In genomic region chr14:100549834-100550625, GRCh38 we compare ENCODE assay signal across 14 cellular contexts. TPM values are rescaled to one million over a fixed set of nuclear protein-coding genes. Genes with fewer than 3 reads are reported as not detected.
DNase-seq lines count a peak whose midpoint lies in the region; ATAC-seq and TF ChIP-seq lines count a peak whose summit lies in the region.
"Had no signal": no experiment of that assay in that cellular context is flagged by ENCODE, and none has a peak within 500 bp of the region (broad histone marks: within the 10 kb centered on the region; RNA-seq: fewer than 3 reads in every experiment).

No MANE protein-coding gene starts in this region.

- DNase-seq in Panc1 (ENCODE audit: low read depth, low spot score) = no peak
- DNase-seq in central memory CD8-positive, alpha-beta T cell (ENCODE audit: low spot score in 2 of 2) = no peak
- no peak for DNase-seq in sciatic nerve (ENCODE audit: low spot score)
- no peak for DNase-seq in psoas muscle
- no peak for DNase-seq in iPS-NIHi7 (ENCODE audit: extremely low spot score)
- DNase-seq: Caco-2; CD4-positive, alpha-beta T cell; GOT3; H7 had no signal

- peaks cover 7% of the 10 kb centered on the region for H3K27me3 Mint-ChIP-seq in central memory CD8-positive, alpha-beta T cell
- H3K27me3 Mint-ChIP-seq: CD4-positive, alpha-beta T cell had no signal

- no TSS peak for BruUV-seq in Panc1 (replicated peaks; lab: Mats Ljungman, UMichigan)

- TF ChIP-seq CTCF in Panc1 (IDR thresholded peaks at IDR 0.05) = no peak
- TF ChIP-seq CTCF in psoas muscle (IDR thresholded peaks at IDR 0.05) = no peak

- peaks cover 0 to 70% (median 0%) of the 10 kb centered on the region in 11 experiments; a peak in 7 of 22 replicates for H3K27me3 ChIP-seq in BLaER1 treated with 17β-estradiol and CSF1 and Interleukin-3, amounts not matched to agents 10 nM and 100 nM
- H3K27me3 ChIP-seq in Panc1 (ENCODE audit: control insufficient read depth, insufficient read depth, low read length) (no peaks in the 10 kb centered on the region), psoas muscle (ENCODE audit: insufficient read depth in 3 of 3, low read length in 2 of 3) (peaks cover 0 to 1% (median 0%) of the 10 kb centered on the region in 3 donors)

- peak overlapping the region in 1 of 11 experiments; percentile 37; a peak in 1 of 22 replicates for H3K9ac ChIP-seq in BLaER1 treated with 17β-estradiol and CSF1 and Interleukin-3, amounts not matched to agents 10 nM and 100 nM

- POLR2A ChIA-PET in Panc1 (lab: Charles Lee) = interaction anchor here (0.5 kb wide), 1 partner anchor 149 kb away, joined by 7 read pairs; no protein-coding TSS in a partner anchor

- intact Hi-C loops in Panc1 (cut with micrococcal nuclease; ENCODE audit: unreplicated experiment) (loop anchor here (10.0 kb wide), 1 partner anchor 165 kb away; no protein-coding TSS in a partner anchor), sciatic nerve (cut with DNase I) (no loop called here), psoas muscle (cut with DNase I) (no loop called here)

- H3K9me3 ChIP-seq in BLaER1 treated with 17β-estradiol and CSF1 and Interleukin-3, amounts not matched to agents 10 nM and 100 nM (replicated peaks in 1 of 11) = no peaks in the 10 kb centered on the region
- no peaks in the 10 kb centered on the region for H3K9me3 ChIP-seq in Panc1 (ENCODE audit: control insufficient read depth, insufficient read depth, low read depth, low read length)
- H3K9me3 ChIP-seq in psoas muscle = no peaks in the 10 kb centered on the region
- H3K9me3 ChIP-seq: Caco-2 had no signal

- peaks cover 0 to 36% (median 0%) of the 10 kb centered on the region in 11 experiments; a peak in 6 of 22 replicates for H4K20me1 ChIP-seq in BLaER1 treated with 17β-estradiol and CSF1 and Interleukin-3, amounts not matched to agents 10 nM and 100 nM

- CTCF ChIA-PET in Panc1 (lab: Charles Lee) = no interaction called here

- H3K4me3 Mint-ChIP-seq in central memory CD8-positive, alpha-beta T cell = peak overlapping the region; percentile 47
- H3K4me3 Mint-ChIP-seq: B cell; CD4-positive, alpha-beta T cell had no signal

- H3K4me1 ChIP-seq in BLaER1 treated with 17β-estradiol and CSF1 and Interleukin-3, amounts not matched to agents 10 nM and 100 nM = peaks cover 61 to 97% (median 95%) of the 10 kb centered on the region in 10 experiments
- H3K4me1 ChIP-seq in Panc1 (ENCODE audit: control insufficient read depth, insufficient read depth, low read length) (peaks cover 58% of the 10 kb centered on the region), psoas muscle (peaks cover 3% of the 10 kb centered on the region)

- H3K27ac ChIP-seq in BLaER1 treated with 17β-estradiol and CSF1 and Interleukin-3, amounts not matched to agents 10 nM and 100 nM = no peak overlapping the region
- H3K27ac ChIP-seq in Panc1 (ENCODE audit: low read length) = peak overlapping the region; percentile 44; the same call in 1 of the 2 replicates
- H3K27ac ChIP-seq in psoas muscle = no peak overlapping the region
- H3K27ac ChIP-seq: C4-2B had no signal

- ATAC-seq in Panc1 = peak; percentile 5; the same call in 1 of the 2 replicates
- no peak for ATAC-seq in central memory CD8-positive, alpha-beta T cell (replicated peaks; ENCODE audit: extremely low read depth, poor library complexity, severe bottlenecking)
- peak; percentile 16 for ATAC-seq in sciatic nerve
- ATAC-seq in HG03521 (IDR thresholded peaks at IDR 0.05; ENCODE audit: unreplicated experiment) = no peak
- no peak for ATAC-seq in psoas muscle
- ATAC-seq: HCT116 had no signal

- H3K36me3 Mint-ChIP-seq in central memory CD8-positive, alpha-beta T cell (ENCODE audit: insufficient read depth) = peaks cover 13% of the 10 kb centered on the region

- H3K36me3 ChIP-seq in BLaER1 treated with 17β-estradiol and CSF1 and Interleukin-3, amounts not matched to agents 10 nM and 100 nM = no peaks in the 10 kb centered on the region
- H3K36me3 ChIP-seq in Panc1 (ENCODE audit: control insufficient read depth, insufficient read depth, low read length) = no peaks in the 10 kb centered on the region
- no peaks in the 10 kb centered on the region for H3K36me3 ChIP-seq in psoas muscle (ENCODE audit: insufficient read depth in 1 of 2, low read depth in 1 of 2)

- 66 to 70% (median 68%) methylated on average over 25 to 29 of the region's 29 CpGs for WGBS in psoas muscle, 3 donors

- H3K4me2 ChIP-seq in BLaER1 treated with 17β-estradiol and CSF1 and Interleukin-3, amounts not matched to agents 10 nM and 100 nM = peak overlapping the region; percentile 7 to 93 (median 89); a peak in 19 of 22 replicates

- H3K27ac Mint-ChIP-seq in central memory CD8-positive, alpha-beta T cell (ENCODE audit: low read depth) = no peak overlapping the region
- H3K27ac Mint-ChIP-seq: B cell had no signal

- peaks cover 29% of the 10 kb centered on the region for H3K4me1 Mint-ChIP-seq in central memory CD8-positive, alpha-beta T cell

- in situ Hi-C loops in Panc1 (cut with HindIII; ENCODE audit: low pct_unique_long_range_greater_than_20kb, low sequenced_read_pairs) = no loop called here

- H3K4me3 ChIP-seq in BLaER1 treated with 17β-estradiol and CSF1 and Interleukin-3, amounts not matched to agents 10 nM and 100 nM = no peak overlapping the region
- H3K4me3 ChIP-seq in Panc1 (ENCODE audit: low read depth in 2 of 2, low read length in 2 of 2) (no peak overlapping the region), psoas muscle (no peak overlapping the region)

- no peaks in the 10 kb centered on the region for H3K9me3 Mint-ChIP-seq in central memory CD8-positive, alpha-beta T cell
- H3K9me3 Mint-ChIP-seq: CD4-positive, alpha-beta T cell had no signal

RNA-seq across cellular contexts. Expression of gene BEGAIN, which starts 37.2 kb away (rescaled TPM):
- total RNA-seq in Panc1 (2021; ENCODE audit: unreplicated experiment) = 26.5 TPM
- 37.2 TPM for polyA plus RNA-seq in Panc1 (2012; ENCODE audit: insufficient read length)
- 12.3 TPM for total RNA-seq in sciatic nerve
- 1 to 10 TPM in 2 of 4 donors, under 1 TPM in 2; 0.13 to 1.0 (median 0.91) TPM for total RNA-seq in psoas muscle
- under 1 TPM in 2 of 3 donors, not detected in 1; 0.08 to 0.14 TPM for polyA plus RNA-seq in psoas muscle
- total RNA-seq: B cell had no signal

Comparison
In these comparisons a context has a peak if more than half of its experiments do, and no peak if none do; other contexts are left out.
1. ATAC-seq: peak in Panc1 (single experiment) and sciatic nerve (single experiment); none in central memory CD8-positive, alpha-beta T cell (single experiment), HG03521 (single experiment) and psoas muscle (0 of 4).